ENCODE assay signal across 8 cellular contexts in the genomic region with DNA sequence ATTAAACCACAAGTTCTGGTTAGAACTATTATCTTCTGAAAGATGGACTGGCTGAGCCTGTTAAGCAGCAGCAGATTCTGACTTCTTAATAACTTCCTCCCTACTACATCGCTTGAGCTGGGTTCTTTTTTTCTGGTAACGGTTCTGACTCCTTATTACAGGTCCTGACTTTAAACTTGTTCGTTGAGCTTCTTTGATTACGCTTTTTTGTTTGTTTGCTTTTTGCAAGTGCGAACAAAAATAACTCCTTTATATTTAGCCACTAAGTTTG. TPM values are rescaled to one million over a fixed set of nuclear protein-coding genes. Genes with fewer than 3 reads are reported as not detected.
DNase-seq lines count a peak whose midpoint lies in the region; ATAC-seq, FAIRE-seq and TF ChIP-seq lines count a peak whose summit lies in the region.

No MANE protein-coding gene starts in this region.

- TF ChIP-seq CTCF in 22Rv1 (IDR thresholded peaks at IDR 0.05) = no peak
- TF ChIP-seq CTCF in HFF-Myc (IDR thresholded peaks at IDR 0.05; ENCODE audit: low read depth, low read length, missing control alignments) = no peak
- no peak for TF ChIP-seq CTCF in K562 (IDR thresholded peaks at IDR 0.05 in 2 of 3, conservative IDR thresholded peaks at IDR 0.05 in 1 of 3; ENCODE audit: insufficient read depth in 2 of 3, low read depth in 1 of 3, low read length in 3 of 3)

- peak overlapping the region; percentile 81 for H3K4me3 ChIP-seq in HFF-Myc (replicated peaks; ENCODE audit: low read depth, low read length)
- peak overlapping the region; percentile 96 for H3K4me3 ChIP-seq in K562
- H3K4me3 ChIP-seq in mesendoderm (ENCODE audit: low read length) = peak overlapping the region; percentile 90

- H3K4me2 ChIP-seq in K562 (ENCODE audit: insufficient read depth, low read length) = peak overlapping the region; percentile 84
- H3K4me2 ChIP-seq in mesendoderm (ENCODE audit: low read length) = peak overlapping the region; percentile 77

- in situ Hi-C loops in K562 (cut with MboI) = no loop called here

- no peak for TF ChIP-seq EP300 in K562 (IDR thresholded peaks at IDR 0.05; ENCODE audit: low read length)

- H3K36me3 ChIP-seq in K562 (ENCODE audit: control insufficient read depth, insufficient read depth, low read length) = no peaks in the 10 kb centered on the region
- H3K36me3 ChIP-seq in mesendoderm (ENCODE audit: control insufficient read depth, insufficient read depth, low read length) = no peaks in the 10 kb centered on the region

- H3K79me1 ChIP-seq in mesendoderm (ENCODE audit: low read length) = no peaks in the 10 kb centered on the region

- H3K4me1 ChIP-seq in K562 (replicated peaks in 1 of 2; ENCODE audit: control insufficient read depth in 2 of 2, insufficient read depth in 2 of 2, low read length in 2 of 2) (peaks cover 13% of the 10 kb centered on the region in 2 experiments; a peak in 4 of 5 replicates), mesendoderm (ENCODE audit: control insufficient read depth, low read depth, low read length) (no peaks in the 10 kb centered on the region)

- H3K23ac ChIP-seq in mesendoderm (ENCODE audit: low read length) = no peak overlapping the region

- no TSS peak for BruUV-seq in K562 (replicated peaks; lab: Mats Ljungman, UMichigan)

- no peak overlapping the region for H2BK120ac ChIP-seq in mesendoderm (ENCODE audit: low read depth, low read length)

- peak; percentile 83 for FAIRE-seq in K562 (lab: Jason Lieb, UNC)

- CTCF ChIA-PET in K562 (lab: Yijun Ruan, JAX; ENCODE audit: low intra/inter-chr PET ratio) = no interaction called here

- no peaks in the 10 kb centered on the region for H3K27me3 ChIP-seq in K562 (ENCODE audit: control insufficient read depth in 2 of 2, insufficient read depth in 2 of 2, low read length in 2 of 2)
- no peaks in the 10 kb centered on the region for H3K27me3 ChIP-seq in mesendoderm (ENCODE audit: insufficient read depth, low read length, poor library complexity)

- DNase-seq in HFF-Myc (ENCODE audit: extremely low read depth, low read depth) = no peak
- no peak for DNase-seq in K562 (ENCODE audit: extremely low read depth in 1 of 4, low spot score in 3 of 4)
- DNase-seq in mesendoderm = no peak
- DNase-seq in NCI-H2029 (lab: John Stamatoyannopoulos, UW) = no peak
- DNase-seq in NCI-H82 (lab: John Stamatoyannopoulos, UW) = no peak
- DNase-seq in RPMI8226 = no peak
- DNase-seq in kidney glomerular epithelial cell (lab: John Stamatoyannopoulos, UW) = no peak

- no peak overlapping the region for H4K5ac ChIP-seq in mesendoderm (ENCODE audit: low read length)

- H4K8ac ChIP-seq in mesendoderm (ENCODE audit: low read depth, low read length) = no peak overlapping the region

- H2BK5ac ChIP-seq in mesendoderm (ENCODE audit: low read length) = no peak overlapping the region

- H2AK5ac ChIP-seq in mesendoderm (ENCODE audit: low read length) = no peak overlapping the region

- H3K9me3 ChIP-seq in K562 (replicated peaks; ENCODE audit: control insufficient read depth, insufficient read depth, low read depth, low read length) = no peaks in the 10 kb centered on the region

- H2BK15ac ChIP-seq in mesendoderm (replicated peaks; ENCODE audit: low read depth) = no peak overlapping the region

- no peak for TF ChIP-seq POLR2A in K562 (conservative IDR thresholded peaks at IDR 0.05)

- no peaks in the 10 kb centered on the region for H3K9me1 ChIP-seq in K562 (ENCODE audit: control insufficient read depth, insufficient read depth, low read length)

- peak overlapping the region; percentile 81 for H3K18ac ChIP-seq in mesendoderm (ENCODE audit: low read length)

- no peak overlapping the region for H2AFZ ChIP-seq in K562 (ENCODE audit: low read depth, low read length)

- peak overlapping the region; percentile 92 for H3K27ac ChIP-seq in 22Rv1
- peak overlapping the region; percentile 3; the same call in 2 of the 3 replicates for H3K27ac ChIP-seq in K562 (ENCODE audit: extremely low read depth, low read depth, low read length)
- peak overlapping the region; percentile 6 for H3K27ac ChIP-seq in mesendoderm (ENCODE audit: low read depth, low read length)

- H3K9ac ChIP-seq in K562 (ENCODE audit: insufficient read depth in 1 of 2, low read depth in 2 of 2, low read length in 2 of 2) (peak overlapping the region in 1 of 2 experiments; percentile 44; a peak in 1 of 4 replicates), mesendoderm (ENCODE audit: low read length) (peak overlapping the region; percentile 91)

- WGBS in K562 (ENCODE audit: insufficient coverage, low coverage, missing lambda C conversion rate) = 14% methylated on average over 5 of the region's 5 CpGs
- no CpG with 5 or more reads among the region's 5 CpGs for WGBS in mesendoderm (ENCODE audit: extremely low coverage, insufficient coverage, low lambda C conversion rate)

- intact Hi-C loops in K562 (cut with micrococcal nuclease) = loop anchor here (1.0 to 2.0 kb wide), 2 partner anchors 77 to 112 kb away; no protein-coding TSS in a partner anchor

- 0 out of 2 replicates have a peak, but pooled peaks cover 7% of the 10 kb centered on the region for H4K20me1 ChIP-seq in K562 (replicated peaks; ENCODE audit: control insufficient read depth, insufficient read depth, low read length)

- peak overlapping the region; percentile 98 for H3K56ac ChIP-seq in mesendoderm (ENCODE audit: low read length)

- no peak for ATAC-seq in K562

- H3K4ac ChIP-seq in mesendoderm (ENCODE audit: low read depth, low read length) = no peak overlapping the region

- no peak for TF ChIP-seq RAD21 in K562 (CRISPR knock-in tag; conservative IDR thresholded peaks at IDR 0.05 in 1 of 2, IDR thresholded peaks at IDR 0.05 in 1 of 2)

- H3K79me2 ChIP-seq in K562 (ENCODE audit: control insufficient read depth, insufficient read depth, low read length) (peaks cover 51% of the 10 kb centered on the region), mesendoderm (ENCODE audit: control insufficient read depth, insufficient read depth, low read length) (peaks cover 40% of the 10 kb centered on the region)

- POLR2A ChIA-PET in K562 (lab: Yijun Ruan, JAX) = interaction anchor here (0.6 to 1.4 kb wide), 3 partner anchors 15 to 169 kb away, joined by 3 to 7 read pairs (median 3); no protein-coding TSS in a partner anchor

RNA-seq across cellular contexts. Expression of gene CBL, which starts 1.1 kb away (rescaled TPM):
- total RNA-seq in K562 (2011; cell fraction: chromatin; rRNA removed; ENCODE audit: low replicate concordance) = 15.7 and 23.8 TPM in 2 replicates
- 8.8 and 10.0 TPM in 2 replicates for total RNA-seq in K562 (2011; cell fraction: nucleolus; rRNA removed)
- total RNA-seq in K562 (2011; cell fraction: nucleoplasm; rRNA removed) = 17.2 and 25.5 TPM in 2 replicates
- 5.9 and 6.4 TPM in 2 replicates for total RNA-seq in K562 (2014; rRNA removed)
- total RNA-seq in K562 (2014; rRNA removed; fragmentation: Illumina TruSeq; extraction: Trizol) = 9.9 and 12.1 TPM in 2 replicates
- 7.6 and 8.2 TPM in 2 replicates for total RNA-seq in K562 (2015; rRNA removed; fragmentation: Illumina TruSeq; extraction: Trizol)
- total RNA-seq in K562 (2021) = 21.9 and 24.9 TPM in 2 replicates
- 14.4 and 15.6 TPM in 2 replicates for polyA plus RNA-seq in K562 (2011; rRNA removed)
- polyA plus RNA-seq in K562 (2011; cell fraction: cytosol; rRNA removed) = 9.2 and 15.0 TPM in 2 replicates
- 15.6 and 18.5 TPM in 2 replicates for polyA plus RNA-seq in K562 (2011; cell fraction: nucleus; rRNA removed)
- polyA plus RNA-seq in K562 (2012) = 9.6 and 11.7 TPM in 2 replicates
- polyA plus RNA-seq in K562 (2014; fragmentation: Illumina TruSeq; extraction: Trizol) = 17.6 and 18.8 TPM in 2 replicates
- polyA plus RNA-seq in K562 (2014; fragmentation: Nextera tagmentation; extraction: Ambion mirVana) = 1 to 10 TPM; 3.2 to 6.2 TPM
- polyA plus RNA-seq in K562 (2014; rRNA removed) = 10.7 and 10.9 TPM in 2 replicates
- 22.5 and 22.6 TPM in 2 replicates for polyA minus RNA-seq in K562 (2011; rRNA and poly(A)+ RNA removed)
- polyA minus RNA-seq in K562 (2011; cell fraction: cytosol; rRNA and poly(A)+ RNA removed) = 15.1 and 17.8 TPM in 2 replicates
- 8.1 and 11.1 TPM in 2 replicates for polyA minus RNA-seq in K562 (2011; cell fraction: nucleus; rRNA and poly(A)+ RNA removed)
- 21.9 TPM for polyA plus RNA-seq in mesendoderm (2013, experiment 1 of 2)
- 21.9 TPM for polyA plus RNA-seq in mesendoderm (2013, experiment 2 of 2)

RNA-seq across cellular contexts. Expression of gene NHERF4, which starts 22.0 kb away (rescaled TPM):
- not detected in 2 replicates for total RNA-seq in K562 (2011; cell fraction: chromatin; rRNA removed; ENCODE audit: low replicate concordance)
- total RNA-seq in K562 (2011; cell fraction: nucleolus; rRNA removed) = not detected in 2 replicates
- total RNA-seq in K562 (2011; cell fraction: nucleoplasm; rRNA removed) = not detected in 2 replicates
- not detected in 2 replicates for total RNA-seq in K562 (2014; rRNA removed)
- not detected in 2 replicates for total RNA-seq in K562 (2014; rRNA removed; fragmentation: Illumina TruSeq; extraction: Trizol)
- total RNA-seq in K562 (2015; rRNA removed; fragmentation: Illumina TruSeq; extraction: Trizol) = not detected in 2 replicates
- not detected in 2 replicates for total RNA-seq in K562 (2021)
- polyA plus RNA-seq in K562 (2011; rRNA removed) = not detected in 2 replicates
- not detected in 2 replicates for polyA plus RNA-seq in K562 (2011; cell fraction: cytosol; rRNA removed)
- not detected in 2 replicates for polyA plus RNA-seq in K562 (2011; cell fraction: nucleus; rRNA removed)
- not detected in 2 replicates for polyA plus RNA-seq in K562 (2012)
- not detected in 2 replicates for polyA plus RNA-seq in K562 (2014; fragmentation: Illumina TruSeq; extraction: Trizol)
- not detected for polyA plus RNA-seq in K562 (2014; fragmentation: Nextera tagmentation; extraction: Ambion mirVana)
- polyA plus RNA-seq in K562 (2014; rRNA removed) = not detected in 2 replicates
- polyA minus RNA-seq in K562 (2011; rRNA and poly(A)+ RNA removed) = not detected in 2 replicates
- polyA minus RNA-seq in K562 (2011; cell fraction: cytosol; rRNA and poly(A)+ RNA removed) = not detected in 2 replicates
- polyA minus RNA-seq in K562 (2011; cell fraction: nucleus; rRNA and poly(A)+ RNA removed) = not detected in 2 replicates
- not detected for polyA plus RNA-seq in mesendoderm (2013, experiment 1 of 2)
- not detected for polyA plus RNA-seq in mesendoderm (2013, experiment 2 of 2)

RNA-seq across cellular contexts. Expression of gene NLRX1, which starts 38.7 kb away (rescaled TPM):
- total RNA-seq in K562 (2011; cell fraction: chromatin; rRNA removed; ENCODE audit: low replicate concordance) = 0.86 and 3.6 TPM in 2 replicates
- total RNA-seq in K562 (2011; cell fraction: nucleolus; rRNA removed) = 1.8 and 3.5 TPM in 2 replicates
- 1.1 and 1.3 TPM in 2 replicates for total RNA-seq in K562 (2011; cell fraction: nucleoplasm; rRNA removed)
- total RNA-seq in K562 (2014; rRNA removed) = 1.3 and 1.4 TPM in 2 replicates
- total RNA-seq in K562 (2014; rRNA removed; fragmentation: Illumina TruSeq; extraction: Trizol) = 0.19 and 0.22 TPM in 2 replicates
- 0.34 and 0.69 TPM in 2 replicates for total RNA-seq in K562 (2015; rRNA removed; fragmentation: Illumina TruSeq; extraction: Trizol)
- total RNA-seq in K562 (2021) = 2.1 and 2.3 TPM in 2 replicates
- 0.55 and 1.4 TPM in 2 replicates for polyA plus RNA-seq in K562 (2011; rRNA removed)
- 0.81 and 4.1 TPM in 2 replicates for polyA plus RNA-seq in K562 (2011; cell fraction: cytosol; rRNA removed)
- polyA plus RNA-seq in K562 (2011; cell fraction: nucleus; rRNA removed) = 0.76 and 5.1 TPM in 2 replicates
- 1.0 and 2.3 TPM in 2 replicates for polyA plus RNA-seq in K562 (2012)
- 0.49 and 1.1 TPM in 2 replicates for polyA plus RNA-seq in K562 (2014; fragmentation: Illumina TruSeq; extraction: Trizol)
- under 1 TPM; 0.04 to 0.06 TPM for polyA plus RNA-seq in K562 (2014; fragmentation: Nextera tagmentation; extraction: Ambion mirVana)
- 1.1 and 2.1 TPM in 2 replicates for polyA plus RNA-seq in K562 (2014; rRNA removed)
- polyA minus RNA-seq in K562 (2011; rRNA and poly(A)+ RNA removed) = 0.27 and 1.2 TPM in 2 replicates
- 1.4 and 3.4 TPM in 2 replicates for polyA minus RNA-seq in K562 (2011; cell fraction: cytosol; rRNA and poly(A)+ RNA removed)
- polyA minus RNA-seq in K562 (2011; cell fraction: nucleus; rRNA and poly(A)+ RNA removed) = 0.67 and 2.3 TPM in 2 replicates
- polyA plus RNA-seq in mesendoderm (2013, experiment 1 of 2) = 4.8 TPM
- polyA plus RNA-seq in mesendoderm (2013, experiment 2 of 2) = 4.5 TPM

RNA-seq across cellular contexts. Expression of gene ABCG4, which starts 58.4 kb away (rescaled TPM):
- 0.37 and 1.3 TPM in 2 replicates for total RNA-seq in K562 (2011; cell fraction: chromatin; rRNA removed; ENCODE audit: low replicate concordance)
- 0.13 and 0.50 TPM in 2 replicates for total RNA-seq in K562 (2011; cell fraction: nucleolus; rRNA removed)
- total RNA-seq in K562 (2011; cell fraction: nucleoplasm; rRNA removed) = 0.66 and 0.99 TPM in 2 replicates
- 0.09 TPM in 1 of 2 replicates, not detected in the other for total RNA-seq in K562 (2014; rRNA removed)
- total RNA-seq in K562 (2014; rRNA removed; fragmentation: Illumina TruSeq; extraction: Trizol) = not detected in 2 replicates
- not detected in 2 replicates for total RNA-seq in K562 (2015; rRNA removed; fragmentation: Illumina TruSeq; extraction: Trizol)
- total RNA-seq in K562 (2021) = 0.11 and 0.13 TPM in 2 replicates
- 0.04 and 0.08 TPM in 2 replicates for polyA plus RNA-seq in K562 (2011; rRNA removed)
- 0.04 and 0.12 TPM in 2 replicates for polyA plus RNA-seq in K562 (2011; cell fraction: cytosol; rRNA removed)
- 0.59 and 0.63 TPM in 2 replicates for polyA plus RNA-seq in K562 (2011; cell fraction: nucleus; rRNA removed)
- 0.13 TPM in 1 of 2 replicates, not detected in the other for polyA plus RNA-seq in K562 (2012)
- polyA plus RNA-seq in K562 (2014; fragmentation: Illumina TruSeq; extraction: Trizol) = 0.07 and 0.11 TPM in 2 replicates
- polyA plus RNA-seq in K562 (2014; fragmentation: Nextera tagmentation; extraction: Ambion mirVana) = not detected
- polyA plus RNA-seq in K562 (2014; rRNA removed) = 0.03 and 0.05 TPM in 2 replicates
- 0.11 and 0.21 TPM in 2 replicates for polyA minus RNA-seq in K562 (2011; rRNA and poly(A)+ RNA removed)
- polyA minus RNA-seq in K562 (2011; cell fraction: cytosol; rRNA and poly(A)+ RNA removed) = not detected in 2 replicates
- 0.33 and 0.54 TPM in 2 replicates for polyA minus RNA-seq in K562 (2011; cell fraction: nucleus; rRNA and poly(A)+ RNA removed)
- 0.24 TPM for polyA plus RNA-seq in mesendoderm (2013, experiment 1 of 2)
- 0.22 TPM for polyA plus RNA-seq in mesendoderm (2013, experiment 2 of 2)

Comparison
In these comparisons a context has a peak if more than half of its experiments do, and no peak if none do; other contexts are left out.
1. H3K27ac ChIP-seq: peak in every context shown above with its lines; median percentile 92 in 22Rv1; 6 in mesendoderm; 3 in K562.